ENCODE assay signal across 17 cellular contexts in genomic region chrX:130825509-130825908, GRCh38.
DNase-seq lines count a peak whose midpoint lies in the region; ATAC-seq, FAIRE-seq and TF ChIP-seq lines count a peak whose summit lies in the region.
"Had no signal": no experiment of that assay in that cellular context is flagged by ENCODE, and none has a peak within 500 bp of the region (broad histone marks: within the 10 kb centered on the region; RNA-seq: fewer than 3 reads in every experiment).

No MANE protein-coding gene starts in this region.

- no peaks in the 10 kb centered on the region for H3K79me1 ChIP-seq in H9 (ENCODE audit: insufficient read depth, low read depth, low read length, poor library complexity, severe bottlenecking)

- POLR2A ChIA-PET in K562 (lab: Yijun Ruan, JAX), result no interaction called here

- no peak overlapping the region for H4K91ac ChIP-seq in H9 (ENCODE audit: insufficient read length, low read depth, low read length)

- no peaks in the 10 kb centered on the region for H3K9me1 ChIP-seq in K562 (ENCODE audit: control insufficient read depth, insufficient read depth, low read length)

- intact Hi-C loops in K562 (cut with micrococcal nuclease), result no loop called here

- H3K4me3 Mint-ChIP-seq in H9, result no peak overlapping the region
- H3K4me3 Mint-ChIP-seq: CD8-positive, alpha-beta memory T cell; IgD-negative memory B cell had no signal

- H4K5ac ChIP-seq in H9 (ENCODE audit: insufficient read length, low read depth, low read length), result no peak overlapping the region

- H3K23me2 ChIP-seq in H9 (ENCODE audit: insufficient read length, low read depth, low read length, poor library complexity, severe bottlenecking), result no peaks in the 10 kb centered on the region

- no peak for TF ChIP-seq POLR2A in K562 (conservative IDR thresholded peaks at IDR 0.05)

- no peak overlapping the region for H2BK5ac ChIP-seq in H9 (ENCODE audit: insufficient read length, low read length)

- in situ Hi-C loops in K562 (cut with MboI), result no loop called here

- no peak overlapping the region for H3K23ac ChIP-seq in H9 (ENCODE audit: insufficient read length, low read depth, low read length)

- no TSS peak for BruUV-seq in K562 (replicated peaks; lab: Mats Ljungman, UMichigan)

- no peak overlapping the region for H3K27ac ChIP-seq in K562 (ENCODE audit: extremely low read depth, low read depth, low read length)
- H3K27ac ChIP-seq in H9 (ENCODE audit: insufficient read length, low read depth, low read length), result no peak overlapping the region
- H3K27ac ChIP-seq: 22Rv1, BLaER1, GM23248 had no signal

- H2AK5ac ChIP-seq in H9 (ENCODE audit: insufficient read length, low read length), result no peak overlapping the region

- H3T11ph ChIP-seq in H9 (ENCODE audit: low read length), result no peak overlapping the region

- no peak overlapping the region for H3K4ac ChIP-seq in H9 (ENCODE audit: low read depth, low read length)

- CTCF ChIA-PET in K562 (lab: Yijun Ruan, JAX; ENCODE audit: low intra/inter-chr PET ratio), result no interaction called here

- peaks cover 0 to 1% (median 0%) of the 10 kb centered on the region in 3 experiments; a peak in 1 of 7 replicates for H3K36me3 Mint-ChIP-seq in H9 (ENCODE audit: insufficient read depth in 1 of 3, low read depth in 3 of 3)

- no peaks in the 10 kb centered on the region for H3K36me3 ChIP-seq in K562 (ENCODE audit: control insufficient read depth, insufficient read depth, low read length)
- H3K36me3 ChIP-seq: BLaER1 had no signal

- no peaks in the 10 kb centered on the region for H3K27me3 Mint-ChIP-seq in H9 (ENCODE audit: low read depth)
- H3K27me3 Mint-ChIP-seq: CD8-positive, alpha-beta memory T cell; IgD-negative memory B cell had no signal

- H3K56ac ChIP-seq in H9 (ENCODE audit: insufficient read length, low read depth, low read length), result no peak overlapping the region

- no peak overlapping the region for H2BK120ac ChIP-seq in H9 (ENCODE audit: low read depth, low read length, poor library complexity, severe bottlenecking)

- no peak for TF ChIP-seq RAD21 in K562 (CRISPR knock-in tag; conservative IDR thresholded peaks at IDR 0.05 in 1 of 2, IDR thresholded peaks at IDR 0.05 in 1 of 2)

- H3K9ac ChIP-seq in K562 (ENCODE audit: insufficient read depth in 1 of 2, low read depth in 2 of 2, low read length in 2 of 2) (no peak overlapping the region), H9 (ENCODE audit: extremely low read depth, insufficient read length, low read length) (no peak overlapping the region)
- H3K9ac ChIP-seq: BLaER1, GM23248 had no signal

- H2BK15ac ChIP-seq in H9 (ENCODE audit: low read depth, low read length), result no peak overlapping the region

- no peak overlapping the region for H3K14ac ChIP-seq in H9 (ENCODE audit: insufficient read depth, low read length)

- no peaks in the 10 kb centered on the region for H3K79me2 ChIP-seq in K562 (ENCODE audit: control insufficient read depth, insufficient read depth, low read length)
- no peaks in the 10 kb centered on the region for H3K79me2 ChIP-seq in H9 (ENCODE audit: insufficient read depth, low read length)

- TF ChIP-seq CTCF in K562 (IDR thresholded peaks at IDR 0.05 in 2 of 3, conservative IDR thresholded peaks at IDR 0.05 in 1 of 3; ENCODE audit: insufficient read depth in 2 of 3, low read depth in 1 of 3, low read length in 3 of 3) (no peak), H9 (conservative IDR thresholded peaks at IDR 0.05) (no peak)

- H3K4me1 ChIP-seq in K562 (replicated peaks in 1 of 2; ENCODE audit: control insufficient read depth in 2 of 2, insufficient read depth in 2 of 2, low read length in 2 of 2) (peaks cover 0 to 13% of the 10 kb centered on the region in 2 experiments; a peak in 2 of 5 replicates), H9 (ENCODE audit: insufficient read depth, low read length) (no peaks in the 10 kb centered on the region)
- H3K4me1 ChIP-seq: BLaER1 had no signal

- H2AFZ ChIP-seq in K562 (ENCODE audit: low read depth, low read length) (no peak overlapping the region), H9 (ENCODE audit: low read length) (no peak overlapping the region)
- H2AFZ ChIP-seq: GM23248 had no signal

- no peak for ATAC-seq in K562
- ATAC-seq: GM12878 had no signal

- no peak for TF ChIP-seq EP300 in K562 (IDR thresholded peaks at IDR 0.05; ENCODE audit: low read length)

- H3K27ac Mint-ChIP-seq in H9, result no peak overlapping the region
- H3K27ac Mint-ChIP-seq: IgD-negative memory B cell had no signal

- no peak overlapping the region for H2BK20ac ChIP-seq in H9 (ENCODE audit: low read depth, low read length, poor library complexity, severe bottlenecking)

- H4K20me1 ChIP-seq in K562 (replicated peaks; ENCODE audit: control insufficient read depth, insufficient read depth, low read length) (no peaks in the 10 kb centered on the region), H9 (ENCODE audit: control insufficient read depth, insufficient read depth, insufficient read length) (no peaks in the 10 kb centered on the region)
- H4K20me1 ChIP-seq: BLaER1 had no signal

- H3K9me3 Mint-ChIP-seq in H9, result peaks cover 0 to 2% of the 10 kb centered on the region in 2 experiments; a peak in 3 of 5 replicates
- H3K9me3 Mint-ChIP-seq: CD8-positive, alpha-beta memory T cell; IgD-negative memory B cell had no signal

- no peaks in the 10 kb centered on the region for H3K27me3 ChIP-seq in K562 (ENCODE audit: control insufficient read depth in 2 of 2, insufficient read depth in 2 of 2, low read length in 2 of 2)
- no peaks in the 10 kb centered on the region for H3K27me3 ChIP-seq in H9 (ENCODE audit: insufficient read depth, low read length)

- H3K4me2 ChIP-seq in K562 (ENCODE audit: insufficient read depth, low read length) (no peak overlapping the region), H9 (ENCODE audit: insufficient read depth, insufficient read length, low read length) (no peak overlapping the region)
- H3K4me2 ChIP-seq: BLaER1 had no signal

- H3K18ac ChIP-seq in H9 (ENCODE audit: insufficient read length, low read depth, low read length), result no peak overlapping the region

- DNase-seq in DMS153 (lab: John Stamatoyannopoulos, UW) (peak; percentile 3), DMS153 treated with DMSO at 0.1 percent for 48 hours (lab: John Stamatoyannopoulos, UW; ENCODE audit: unreplicated experiment) (no peak), NCI-H187 treated with DMSO at 0.1 percent for 48 hours (lab: John Stamatoyannopoulos, UW) (peak; percentile 9), NCI-H187 (lab: John Stamatoyannopoulos, UW) (no peak), NCI-H2227 (lab: John Stamatoyannopoulos, UW; ENCODE audit: unreplicated experiment) (peak; percentile 11), K562 (ENCODE audit: extremely low read depth in 1 of 4, low spot score in 3 of 4) (no peak), SKM-1 (lab: John Stamatoyannopoulos, UW; ENCODE audit: unreplicated experiment) (no peak), H9 (no peak)
- DNase-seq: AML-193; CD8-positive, alpha-beta memory T cell; GM23248; H7 had no signal

- H3K9me3 ChIP-seq in K562 (replicated peaks; ENCODE audit: control insufficient read depth, insufficient read depth, low read depth, low read length) (no peaks in the 10 kb centered on the region), H9 (ENCODE audit: control insufficient read depth, low read depth, low read length) (no peaks in the 10 kb centered on the region)
- H3K9me3 ChIP-seq: BLaER1 had no signal

- H3K4me1 Mint-ChIP-seq in H9, result peaks cover 2 to 3% of the 10 kb centered on the region in 2 experiments; a peak in 3 of 4 replicates

- no peak overlapping the region for H3K4me3 ChIP-seq in K562
- H3K4me3 ChIP-seq: BLaER1, GM12878, GM23248 had no signal

- no peak for FAIRE-seq in K562 (lab: Jason Lieb, UNC)
- FAIRE-seq: GM12878, GM18507 had no signal

- H2BK12ac ChIP-seq in H9 (ENCODE audit: insufficient read length, low read depth, low read length), result no peak overlapping the region

- no peak overlapping the region for H4K8ac ChIP-seq in H9 (replicated peaks; ENCODE audit: insufficient read length, low read depth, low read length)

- WGBS in K562 (ENCODE audit: insufficient coverage, low coverage, missing lambda C conversion rate), result 91% methylated on average over 2 of the region's 2 CpGs
- no CpG with 5 or more reads among the region's 2 CpGs for WGBS in H9 (ENCODE audit: extremely low coverage, insufficient read length, low lambda C conversion rate)

TF ChIP-seq in K562, 482 proteins besides CTCF, POLR2A, EP300 and RAD21 (continues in another document):
- TF ChIP-seq HMBOX1 (IDR thresholded peaks at IDR 0.05) (0 out of 2 replicates have a peak, but pooled peaks have one; percentile 45), PKNOX1 (IDR thresholded peaks at IDR 0.05) (peak; percentile 53)

Comparison
In these comparisons a context has a peak if more than half of its experiments do, and no peak if none do; other contexts are left out.
1. DNase-seq: peak in DMS153 (single experiment), NCI-H187 treated with DMSO at 0.1 percent for 48 hours (single experiment) and NCI-H2227 (single experiment); none in DMS153 treated with DMSO at 0.1 percent for 48 hours (single experiment), NCI-H187 (0 of 2), K562 (0 of 4), SKM-1 (single experiment) and H9 (single experiment).